Comparison of ENCODE assay signal across 8 cellular contexts in the genomic region with DNA sequence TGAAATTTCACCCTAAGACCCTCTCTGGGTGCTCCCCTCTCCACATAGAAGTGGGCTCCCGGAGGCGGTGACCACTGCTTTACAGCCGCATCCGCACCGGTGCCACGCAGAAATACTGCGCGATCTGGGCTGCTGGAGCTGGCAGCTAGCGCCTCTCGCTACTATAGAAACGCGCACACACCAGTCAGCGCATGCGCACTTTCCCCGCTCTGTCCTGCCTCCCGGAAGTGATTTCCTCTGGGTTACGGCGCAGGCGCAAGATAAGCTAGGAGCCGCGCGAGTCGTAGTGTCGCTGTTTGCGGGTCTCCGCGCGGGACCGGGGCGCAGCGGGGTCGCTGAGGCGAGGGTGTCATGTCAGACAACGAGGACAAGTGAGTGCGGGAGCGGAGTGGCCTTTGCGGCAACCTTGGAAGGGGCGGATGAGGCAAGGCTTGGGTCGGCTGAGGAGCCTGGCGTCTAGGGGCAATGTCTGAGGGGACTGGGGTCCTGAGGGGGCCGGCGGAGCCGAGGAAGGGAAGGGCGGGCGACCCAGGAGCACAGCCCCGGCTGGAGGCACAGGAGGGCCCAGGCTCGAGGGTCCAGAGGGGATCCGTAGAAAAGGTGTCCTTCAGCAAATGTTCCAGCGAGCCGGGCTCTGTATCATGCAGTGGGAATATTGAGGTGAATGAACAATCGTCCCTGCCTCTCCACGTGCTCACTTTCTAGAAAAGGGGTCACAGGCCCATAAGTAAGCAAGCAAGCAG. TPM values are rescaled to one million over a fixed set of nuclear protein-coding genes. Genes with fewer than 3 reads are reported as not detected.
A peak's percentile ranks its signal among the peaks of the same experiment; 100 is the strongest.
DNase-seq lines count a peak whose midpoint lies in the region; ATAC-seq and TF ChIP-seq lines count a peak whose summit lies in the region.

C22orf23 (minus strand) TSS at position 165 of the 743 bp plus-strand sequence. CDS start 452 bp downstream, outside the sequence.
POLR2F (plus strand) TSS at position 263 of the 743 bp plus-strand sequence; CDS start at position 352, 89 bp downstream.

- no peaks in the 10 kb centered on the region for H3K27me3 ChIP-seq in left ventricle myocardium inferior (ENCODE audit: low read depth)

- DNase-seq in GM13977 (ENCODE audit: low spot score) (peak; percentile 98), NCI-H146 treated with DMSO at 0.1 percent for 48 hours (lab: John Stamatoyannopoulos, UW; ENCODE audit: unreplicated experiment) (peak; percentile 76), T-helper 1 cell (peak; percentile 94 to 98 (median 95)), amniotic stem cell (lab: John Stamatoyannopoulos, UW) (peak; percentile 93), left ventricle myocardium inferior (peak; percentile 96), posterior vena cava (ENCODE audit: low spot score) (peak; percentile 100), ureter (ENCODE audit: low spot score) (peak; percentile 95)

- peak; percentile 85 for ATAC-seq in HG02870 (IDR thresholded peaks at IDR 0.05; ENCODE audit: unreplicated experiment)

- no peaks in the 10 kb centered on the region for H3K9me3 ChIP-seq in left ventricle myocardium inferior (replicated peaks)

- H3K4me1 ChIP-seq in left ventricle myocardium inferior, result peaks cover 34% of the 10 kb centered on the region

- intact Hi-C loops in left ventricle myocardium inferior (cut with micrococcal nuclease), result loop anchor here (10.0 kb wide), 1 partner anchor 59 kb away; no protein-coding TSS in a partner anchor
- intact Hi-C loops in posterior vena cava (cut with DNase I), result no loop called here

- H3K27ac ChIP-seq in left ventricle myocardium inferior (replicated peaks), result peak within 1 kb of the TSS; percentile 76

- peaks cover 22% of the 10 kb centered on the region for H3K36me3 ChIP-seq in left ventricle myocardium inferior

- TF ChIP-seq CTCF in GM13977 (IDR thresholded peaks at IDR 0.05; ENCODE audit: extremely low read depth, insufficient read depth, missing control alignments), result no peak
- TF ChIP-seq CTCF in left ventricle myocardium inferior (IDR thresholded peaks at IDR 0.05; ENCODE audit: borderline replicate concordance), result peak; percentile 7

- in situ Hi-C loops in GM13977 (cut with MboI; ENCODE audit: low pct_unique_long_range_greater_than_20kb, low sequenced_read_pairs, unreplicated experiment), result no loop called here

- H3K4me3 ChIP-seq in left ventricle myocardium inferior, result peak within 1 kb of the TSS; percentile 92

RNA-seq across cellular contexts. Expression of gene C22orf23, which starts in this region (rescaled TPM):
- 0.82 TPM for total RNA-seq in left ventricle myocardium inferior
- under 1 TPM; 0.32 to 0.33 TPM for total RNA-seq in posterior vena cava
- total RNA-seq in ureter, result not detected

RNA-seq across cellular contexts. Expression of gene POLR2F, which starts in this region (rescaled TPM):
- total RNA-seq in left ventricle myocardium inferior (79.3 TPM), posterior vena cava (10 to 100 TPM; 46.5 to 60.2 TPM), ureter (49.5 TPM)

Comparison
In these comparisons a context has a peak if more than half of its experiments do, and no peak if none do; other contexts are left out.
1. Peak in every context shown above with its lines: DNase-seq, ATAC-seq, H3K4me3 ChIP-seq and H3K27ac ChIP-seq.